Comparison of ENCODE assay signal across 8 cellular contexts in genomic region chr2:7203056-7203467, GRCh38.
DNase-seq lines count a peak whose midpoint lies in the region; ATAC-seq, FAIRE-seq and TF ChIP-seq lines count a peak whose summit lies in the region.

No MANE protein-coding gene starts in this region.

- in situ Hi-C loops in KBM-7 (cut with MboI; ENCODE audit: low pct_unique_long_range_greater_than_20kb, low sequenced_read_pairs), result no loop called here

- H3K4me3 ChIP-seq in fibroblast of the aortic adventitia (ENCODE audit: low read depth, low read length) (no peak overlapping the region), pancreas (no peak overlapping the region), upper lobe of left lung (no peak overlapping the region)

- no peaks in the 10 kb centered on the region for H3K27me3 ChIP-seq in pancreas
- H3K27me3 ChIP-seq in upper lobe of left lung, result no peaks in the 10 kb centered on the region

- DNase-seq in GM04504 (ENCODE audit: low read depth), result peak; percentile 47
- DNase-seq in KBM-7, result peak; percentile 48
- DNase-seq in OCI-M1 (lab: John Stamatoyannopoulos, UW), result peak; percentile 74
- DNase-seq in activated T-cell treated with anti-CD3 and anti-CD28 coated beads, Interleukin-2, amount 50 U/mL, for 48 hours, result peak; percentile 55 to 65
- DNase-seq in fibroblast of the aortic adventitia (ENCODE audit: low read depth), result peak; percentile 76
- DNase-seq in pancreas, result peak in 5 of 6 donors; percentile 23 to 64 (median 48)
- DNase-seq in upper lobe of left lung, result peak in 1 of 2 donors; percentile 36

- no peak for TF ChIP-seq POLR2A in upper lobe of left lung (IDR thresholded peaks at IDR 0.05)

- TF ChIP-seq EP300 in upper lobe of left lung (IDR thresholded peaks at IDR 0.05), result no peak

- FAIRE-seq in pancreas (lab: Jason Lieb, UNC), result peak; percentile 92

- intact Hi-C loops in pancreas (cut with DNase I), result loop anchor here in 1 of 3 donors (10.0 kb wide), 1 partner anchor 182 kb away; no protein-coding TSS in a partner anchor

- H3K27ac ChIP-seq in pancreas (no peak overlapping the region), upper lobe of left lung (no peak overlapping the region)

- H3K9me3 ChIP-seq in pancreas (no peaks in the 10 kb centered on the region), upper lobe of left lung (no peaks in the 10 kb centered on the region)

- TF ChIP-seq CTCF in fibroblast of the aortic adventitia (IDR thresholded peaks at IDR 0.05; ENCODE audit: insufficient read depth, low read length) (peak; percentile 93), pancreas (IDR thresholded peaks at IDR 0.05) (peak; percentile 65 to 86 (median 82)), upper lobe of left lung (IDR thresholded peaks at IDR 0.05) (peak; percentile 59 to 76 (median 72))

- H3K36me3 ChIP-seq in pancreas (no peaks in the 10 kb centered on the region), upper lobe of left lung (no peaks in the 10 kb centered on the region)

- 1% methylated on average over 4 of the region's 4 CpGs for WGBS in pancreas, 2 donors
- WGBS in upper lobe of left lung, 2 donors, result 1 to 2% methylated on average over 4 of the region's 4 CpGs

- H3K4me1 ChIP-seq in pancreas (no peaks in the 10 kb centered on the region), upper lobe of left lung (no peaks in the 10 kb centered on the region)

- ATAC-seq in pancreas, result peak; percentile 70 to 95 (median 88)
- peak in 1 of 2 donors; percentile 75 for ATAC-seq in upper lobe of left lung (ENCODE audit: low FRiP score in 2 of 2)
- no peak for ATAC-seq in HG03457 (IDR thresholded peaks at IDR 0.05; ENCODE audit: unreplicated experiment)
